Comparison of ENCODE assay signal across 1 cellular context in the genomic region with DNA sequence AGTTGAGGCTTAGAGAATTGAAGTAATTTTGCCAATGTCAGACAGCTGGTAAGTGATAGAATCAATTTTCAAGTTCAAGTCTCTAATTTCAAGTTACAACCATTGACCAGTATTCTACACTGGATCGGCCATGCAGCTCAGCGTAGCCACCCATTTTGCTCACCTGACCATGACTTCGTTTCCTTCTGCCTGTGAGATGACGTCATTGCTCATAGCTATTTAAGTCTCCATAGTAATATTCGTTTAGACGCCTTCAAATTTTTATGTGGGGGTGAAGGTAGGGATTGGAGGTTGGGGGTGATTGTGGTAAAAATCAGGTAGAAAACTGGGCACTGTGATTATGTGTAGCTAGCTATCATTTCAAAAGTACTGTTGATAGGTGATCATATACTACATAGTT.
TF ChIP-seq lines count a peak whose summit lies in the region.

No MANE protein-coding gene starts in this region.

TF ChIP-seq in HEK293, 187 proteins besides CTCF, POLR2A, EP300 and RAD21 (continued from another document):
- TF ChIP-seq, protein P1, sequence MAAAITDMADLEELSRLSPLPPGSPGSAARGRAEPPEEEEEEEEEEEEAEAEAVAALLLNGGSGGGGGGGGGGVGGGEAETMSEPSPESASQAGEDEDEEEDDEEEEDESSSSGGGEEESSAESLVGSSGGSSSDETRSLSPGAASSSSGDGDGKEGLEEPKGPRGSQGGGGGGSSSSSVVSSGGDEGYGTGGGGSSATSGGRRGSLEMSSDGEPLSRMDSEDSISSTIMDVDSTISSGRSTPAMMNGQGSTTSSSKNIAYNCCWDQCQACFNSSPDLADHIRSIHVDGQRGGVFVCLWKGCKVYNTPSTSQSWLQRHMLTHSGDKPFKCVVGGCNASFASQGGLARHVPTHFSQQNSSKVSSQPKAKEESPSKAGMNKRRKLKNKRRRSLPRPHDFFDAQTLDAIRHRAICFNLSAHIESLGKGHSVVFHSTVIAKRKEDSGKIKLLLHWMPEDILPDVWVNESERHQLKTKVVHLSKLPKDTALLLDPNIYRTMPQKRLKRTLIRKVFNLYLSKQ (tag by site-specific recombination; IDR thresholded peaks at IDR 0.05; ENCODE audit: borderline replicate concordance): no peak
TF ChIP-seq in HEK293: peak in this region for 1.
